Comparison of ENCODE assay signal across 17 cellular contexts in genomic region chr6:110573537-110573936, GRCh38.
DNase-seq lines count a peak whose midpoint lies in the region; ATAC-seq and TF ChIP-seq lines count a peak whose summit lies in the region.
"Had no signal": no experiment of that assay in that cellular context is flagged by ENCODE, and none has a peak within 500 bp of the region (broad histone marks: within the 10 kb centered on the region; RNA-seq: fewer than 3 reads in every experiment).

No MANE protein-coding gene starts in this region.

- no peaks in the 10 kb centered on the region for H3K4me1 ChIP-seq in ACC112 (ENCODE audit: control insufficient read depth, insufficient read depth, low read length, unreplicated experiment)
- no peaks in the 10 kb centered on the region for H3K4me1 ChIP-seq in breast epithelium
- H3K4me1 ChIP-seq: BE2C had no signal

- ATAC-seq in GM21723 (IDR thresholded peaks at IDR 0.05; ENCODE audit: unreplicated experiment): no peak
- ATAC-seq: GM23338 had no signal

- H3K9me3 Mint-ChIP-seq in nephron: peaks cover 6% of the 10 kb centered on the region
- H3K9me3 Mint-ChIP-seq: GM23338, IgD-negative memory B cell had no signal

- intact Hi-C loops in posterior cingulate gyrus (cut with DNase I) (no loop called here), breast epithelium (cut with DNase I; ENCODE audit: low total_unique reads) (no loop called here)

- peaks cover 3% of the 10 kb centered on the region for H3K27me3 Mint-ChIP-seq in nephron (ENCODE audit: low read depth)
- H3K27me3 Mint-ChIP-seq: IgD-negative memory B cell had no signal

- no peaks in the 10 kb centered on the region for H3K79me2 ChIP-seq in ACC112 (ENCODE audit: control insufficient read depth, insufficient read depth, low read length, unreplicated experiment)

- TF ChIP-seq POLR2A in breast epithelium (IDR thresholded peaks at IDR 0.05): no peak

- H3K4me3 ChIP-seq in ACC112 (ENCODE audit: low read depth, low read length): no peak overlapping the region
- no peak overlapping the region for H3K4me3 ChIP-seq in MG63
- no peak overlapping the region for H3K4me3 ChIP-seq in breast epithelium
- H3K4me3 ChIP-seq: GM23338 had no signal

- H2AFZ ChIP-seq in ACC112 (ENCODE audit: low read length, unreplicated experiment): peak overlapping the region; percentile 71
- H2AFZ ChIP-seq: GM23338 had no signal

- no peak overlapping the region for H3K4me3 Mint-ChIP-seq in nephron
- H3K4me3 Mint-ChIP-seq: CD4-positive, CD25-positive, alpha-beta regulatory T cell; CD8-positive, alpha-beta memory T cell; GM23338; IgD-negative memory B cell had no signal

- DNase-seq in NCI-H69 (lab: John Stamatoyannopoulos, UW): peak; percentile 11
- DNase-seq in posterior cingulate gyrus: no peak
- no peak for DNase-seq in MG63
- no peak for DNase-seq in breast epithelium (ENCODE audit: low spot score in 2 of 2)
- DNase-seq: ACHN; BE2C; C1 segment of cervical spinal cord; CD4-positive, CD25-positive, alpha-beta regulatory T cell; CD8-positive, alpha-beta memory T cell; COR-L47; HCEC 1CT had no signal

- TF ChIP-seq CTCF in VCaP (conservative IDR thresholded peaks at IDR 0.05) (no peak), nephron (IDR thresholded peaks at IDR 0.05; ENCODE audit: unreplicated experiment in 3 of 3) (no peak), breast epithelium (IDR thresholded peaks at IDR 0.05) (no peak)

- peak overlapping the region in 2 of 3 experiments; percentile 40 to 58 for H3K27ac Mint-ChIP-seq in nephron
- H3K27ac Mint-ChIP-seq: CD4-positive, CD25-positive, alpha-beta regulatory T cell; GM23338; IgD-negative memory B cell had no signal

- H3K27ac ChIP-seq in ACC112 (ENCODE audit: low read depth, low read length) (no peak overlapping the region), VCaP (peak overlapping the region; percentile 32; the same call in 1 of the 2 replicates), breast epithelium (no peak overlapping the region)

- no peaks in the 10 kb centered on the region for H3K36me3 ChIP-seq in ACC112 (ENCODE audit: insufficient read depth, low read length)
- no peaks in the 10 kb centered on the region for H3K36me3 ChIP-seq in MG63
- H3K36me3 ChIP-seq in breast epithelium: no peaks in the 10 kb centered on the region
- H3K36me3 ChIP-seq: BE2C had no signal

- H3K9me3 ChIP-seq in MG63 (no peaks in the 10 kb centered on the region), breast epithelium (no peaks in the 10 kb centered on the region)
- H3K9me3 ChIP-seq: BE2C had no signal

- peaks cover 3% of the 10 kb centered on the region for H3K36me3 Mint-ChIP-seq in nephron (ENCODE audit: low read depth)

- peaks cover 6% of the 10 kb centered on the region for H3K4me1 Mint-ChIP-seq in nephron
- H3K4me1 Mint-ChIP-seq: GM23338 had no signal

- H3K27me3 ChIP-seq in ACC112 (ENCODE audit: insufficient read depth, low read length): no peaks in the 10 kb centered on the region
- H3K27me3 ChIP-seq in MG63: no peaks in the 10 kb centered on the region
- no peaks in the 10 kb centered on the region for H3K27me3 ChIP-seq in breast epithelium
- H3K27me3 ChIP-seq: BE2C had no signal
